ENCODE assay signal across 24 cellular contexts in genomic region chr7:557556-557877, GRCh38. TPM values are rescaled to one million over a fixed set of nuclear protein-coding genes. Genes with fewer than 3 reads are reported as not detected.
"Had no signal": no experiment of that assay in that cellular context is flagged by ENCODE, and none has a peak within 500 bp of the region (broad histone marks: within the 10 kb centered on the region; RNA-seq: fewer than 3 reads in every experiment).

No MANE protein-coding gene starts in this region.

- H3K36me3 ChIP-seq: colonic mucosa, gastrocnemius medialis, left lung had no signal

- H3K27me3 ChIP-seq: colonic mucosa, dorsolateral prefrontal cortex, gastrocnemius medialis, left lung had no signal

- ATAC-seq: left lung, psoas muscle had no signal

- H3K4me1 ChIP-seq: colonic mucosa, gastrocnemius medialis, left lung, parathyroid adenoma, psoas muscle had no signal

- H3K9me3 ChIP-seq: colonic mucosa, gastrocnemius medialis, left lung, psoas muscle had no signal

- DNase-seq: activated CD4-positive, alpha-beta memory T cell treated with anti-CD3 and anti-CD28 coated beads for 36 hours; activated CD4-positive, alpha-beta T cell treated with anti-CD3 and anti-CD28 coated beads, Interleukin-2, amount 10 ng/mL, durations not matched to agents 24 days and 14 days; activated CD4-positive, CD25-positive, alpha-beta regulatory T cell treated with anti-CD3 and anti-CD28 coated beads, Interleukin-2, amount 50 U/mL, for 72 hours; activated CD8-positive, alpha-beta memory T cell treated with anti-CD3 and anti-CD28 coated beads, Interleukin-2, amount 50 U/mL, for 4 hours; activated gamma-delta T cell; activated naive CD4-positive, alpha-beta T cell treated with anti-CD3 and anti-CD28 coated beads, Interleukin-2, amount 10 ng/mL, durations not matched to agents 7 days and 5 days; activated naive CD8-positive, alpha-beta T cell treated with anti-CD3 and anti-CD28 coated beads, Interleukin-2, amount 10 ng/mL, durations not matched to agents 7 days and 5 days; activated T-cell treated with anti-CD3 and anti-CD28 coated beads, Interleukin-2, amount 50 U/mL, for 1 hour; colonic mucosa; dorsolateral prefrontal cortex; effector memory CD4-positive, alpha-beta T cell; gastrocnemius medialis; glutamatergic neuron; hypothalamus; immature natural killer cell; midbrain; naive thymus-derived CD4-positive, alpha-beta T cell; occipital lobe; psoas muscle; stimulated activated naive CD4-positive, alpha-beta T cell; T-helper 2 cell; trophoblast cell had no signal

- H3K27ac ChIP-seq: colonic mucosa, gastrocnemius medialis, left lung, parathyroid adenoma, psoas muscle had no signal

- H3K4me3 ChIP-seq: colonic mucosa, dorsolateral prefrontal cortex, gastrocnemius medialis, left lung, psoas muscle had no signal

RNA-seq across cellular contexts. Expression of gene PDGFA, which starts 37.9 kb away (rescaled TPM):
- polyA plus RNA-seq: naive thymus-derived CD4-positive, alpha-beta T cell had no signal
